ENCODE assay signal across 20 cellular contexts in genomic region chr15:80003171-80003570, GRCh38. TPM values are rescaled to one million over a fixed set of nuclear protein-coding genes. Genes with fewer than 3 reads are reported as not detected.
A peak's percentile ranks its signal among the peaks of the same experiment; 100 is the strongest.
DNase-seq lines count a peak whose midpoint lies in the region; ATAC-seq and TF ChIP-seq lines count a peak whose summit lies in the region.
"Had no signal": no experiment of that assay in that cellular context is flagged by ENCODE, and none has a peak within 500 bp of the region (broad histone marks: within the 10 kb centered on the region; RNA-seq: fewer than 3 reads in every experiment).

No MANE protein-coding gene starts in this region.

- H3F3A ChIP-seq in OCI-LY1 (ENCODE audit: insufficient read depth, low read length) = no peaks in the 10 kb centered on the region

- H3K27me3 ChIP-seq in OCI-LY1 (ENCODE audit: insufficient read depth, low read length) = no peaks in the 10 kb centered on the region
- H3K27me3 ChIP-seq: BE2C, body of pancreas had no signal

- H2AFZ ChIP-seq in OCI-LY1 (ENCODE audit: low read length) = no peak overlapping the region
- H2AFZ ChIP-seq: PC-9 had no signal

- peak overlapping the region; percentile 58 for H3K27ac ChIP-seq in OCI-LY1 (ENCODE audit: low read depth, low read length, poor library complexity, severe bottlenecking)
- H3K27ac ChIP-seq: body of pancreas, lower lobe of right lung, PC-9, skin epidermis had no signal

- H3K4me2 ChIP-seq in OCI-LY1 (ENCODE audit: low read length) = no peak overlapping the region
- H3K4me2 ChIP-seq: PC-9 had no signal

- in situ Hi-C loops in GM13976 (cut with MboI; ENCODE audit: low sequenced_read_pairs, unreplicated experiment) = no loop called here

- H3K79me2 ChIP-seq in OCI-LY1 (ENCODE audit: insufficient read depth, low read length) = no peaks in the 10 kb centered on the region

- H4K20me1 ChIP-seq in OCI-LY1 (ENCODE audit: insufficient read depth, low read length) = no peaks in the 10 kb centered on the region

- intact Hi-C loops in activated T-helper 1 cell treated with anti-CD3 and anti-CD28 coated beads, Interleukin-12 subunit alpha, Interleukin-12 subunit beta, Interleukin-2, Interleukin-4 antibody, amounts not matched to agents 30 ng/mL and 10 ng/mL and 1 ng/mL, durations not matched to agents 14 hours and 24 hours and 36 hours (cut with micrococcal nuclease) = no loop called here

- peaks cover 2% of the 10 kb centered on the region for H3K36me3 Mint-ChIP-seq in activated T-helper 1 cell treated with anti-CD3 and anti-CD28 coated beads, Interleukin-12 subunit alpha, Interleukin-12 subunit beta, Interleukin-2, Interleukin-4 antibody, amounts not matched to agents 30 ng/mL and 10 ng/mL and 1 ng/mL, durations not matched to agents 14 hours and 24 hours and 36 hours (ENCODE audit: low read depth)
- H3K36me3 Mint-ChIP-seq: immature natural killer cell had no signal

- DNase-seq in AG10803 (ENCODE audit: low read depth) = peak; percentile 32
- peak; percentile 13 for DNase-seq in EH (ENCODE audit: low read depth)
- peak; percentile 30 for DNase-seq in left lobe of liver (ENCODE audit: low spot score)
- DNase-seq in GM13976 (ENCODE audit: low spot score) = no peak
- DNase-seq in activated T-helper 1 cell treated with anti-CD3 and anti-CD28 coated beads, Interleukin-12 subunit alpha, Interleukin-12 subunit beta, Interleukin-2, Interleukin-4 antibody, amounts not matched to agents 30 ng/mL and 10 ng/mL and 1 ng/mL, durations not matched to agents 14 hours and 24 hours and 36 hours (ENCODE audit: low spot score) = no peak
- DNase-seq in NCI-H345 treated with DMSO at 0.1 percent for 48 hours (lab: John Stamatoyannopoulos, UW; ENCODE audit: unreplicated experiment) = no peak
- DNase-seq: activated CD4-positive, alpha-beta T cell treated with anti-CD3 and anti-CD28 coated beads for 48 hours; activated naive CD4-positive, alpha-beta T cell treated with anti-CD3 and anti-CD28 coated beads, Interleukin-2, amount 50 U/mL, for 16 hours; BE2C; body of pancreas; DMS 273 treated with DMSO at 0.1 percent for 48 hours; immature natural killer cell; Karpas-422; lower lobe of right lung; NCI-H1694; NCI-H524 treated with DMSO at 0.1 percent for 48 hours; PC-9 had no signal

- H3K4me3 Mint-ChIP-seq in activated T-helper 1 cell treated with anti-CD3 and anti-CD28 coated beads, Interleukin-12 subunit alpha, Interleukin-12 subunit beta, Interleukin-2, Interleukin-4 antibody, amounts not matched to agents 30 ng/mL and 10 ng/mL and 1 ng/mL, durations not matched to agents 14 hours and 24 hours and 36 hours = no peak overlapping the region
- H3K4me3 Mint-ChIP-seq: immature natural killer cell had no signal

- H3K27ac Mint-ChIP-seq in activated T-helper 1 cell treated with anti-CD3 and anti-CD28 coated beads, Interleukin-12 subunit alpha, Interleukin-12 subunit beta, Interleukin-2, Interleukin-4 antibody, amounts not matched to agents 30 ng/mL and 10 ng/mL and 1 ng/mL, durations not matched to agents 14 hours and 24 hours and 36 hours = no peak overlapping the region

- no peak overlapping the region for H3K4me3 ChIP-seq in AG10803 (ENCODE audit: low read length)
- H3K4me3 ChIP-seq in OCI-LY1 (ENCODE audit: low read depth, low read length, poor library complexity, severe bottlenecking) = no peak overlapping the region
- H3K4me3 ChIP-seq: body of pancreas, lower lobe of right lung, PC-9, skin epidermis had no signal

- ATAC-seq in left lobe of liver = no peak
- ATAC-seq: body of pancreas, lower lobe of right lung had no signal

- peaks cover 4% of the 10 kb centered on the region; the same call in 1 of the 2 replicates for H3K9me3 ChIP-seq in OCI-LY1 (ENCODE audit: low read length)
- H3K9me3 ChIP-seq: BE2C, body of pancreas, lower lobe of right lung had no signal

- no peaks in the 10 kb centered on the region for H3K4me1 Mint-ChIP-seq in activated T-helper 1 cell treated with anti-CD3 and anti-CD28 coated beads, Interleukin-12 subunit alpha, Interleukin-12 subunit beta, Interleukin-2, Interleukin-4 antibody, amounts not matched to agents 30 ng/mL and 10 ng/mL and 1 ng/mL, durations not matched to agents 14 hours and 24 hours and 36 hours (ENCODE audit: low read depth)
- H3K4me1 Mint-ChIP-seq: immature natural killer cell had no signal

- H3K9me2 ChIP-seq in OCI-LY1 (ENCODE audit: low read depth, low read length) = no peaks in the 10 kb centered on the region

- H3K9ac ChIP-seq in OCI-LY1 (ENCODE audit: low read length) = no peak overlapping the region

- H3K4me1 ChIP-seq in OCI-LY1 (ENCODE audit: insufficient read depth, low read length, severe bottlenecking) = peaks cover 6% of the 10 kb centered on the region
- H3K4me1 ChIP-seq: BE2C, body of pancreas, lower lobe of right lung had no signal

- no peaks in the 10 kb centered on the region for H3K27me3 Mint-ChIP-seq in activated T-helper 1 cell treated with anti-CD3 and anti-CD28 coated beads, Interleukin-12 subunit alpha, Interleukin-12 subunit beta, Interleukin-2, Interleukin-4 antibody, amounts not matched to agents 30 ng/mL and 10 ng/mL and 1 ng/mL, durations not matched to agents 14 hours and 24 hours and 36 hours (ENCODE audit: insufficient read depth)

- no peak for TF ChIP-seq CTCF in AG10803 (conservative IDR thresholded peaks at IDR 0.05; ENCODE audit: low read length)
- no peak for TF ChIP-seq CTCF in OCI-LY1 (IDR thresholded peaks at IDR 0.05; ENCODE audit: low read length)
- no peak for TF ChIP-seq CTCF in GM13976 (IDR thresholded peaks at IDR 0.05; ENCODE audit: borderline replicate concordance, control extremely low read depth, extremely low read depth, insufficient read depth, missing control alignments)

- no peaks in the 10 kb centered on the region for H3K36me3 ChIP-seq in OCI-LY1 (ENCODE audit: insufficient read depth, low read length)
- H3K36me3 ChIP-seq: BE2C, lower lobe of right lung had no signal

- H3K9me3 Mint-ChIP-seq in activated T-helper 1 cell treated with anti-CD3 and anti-CD28 coated beads, Interleukin-12 subunit alpha, Interleukin-12 subunit beta, Interleukin-2, Interleukin-4 antibody, amounts not matched to agents 30 ng/mL and 10 ng/mL and 1 ng/mL, durations not matched to agents 14 hours and 24 hours and 36 hours = no peaks in the 10 kb centered on the region
- H3K9me3 Mint-ChIP-seq: immature natural killer cell had no signal

RNA-seq across cellular contexts. Expression of gene BCL2A1, which starts 32.2 kb away (rescaled TPM):
- total RNA-seq in left lobe of liver = 0.58 TPM
- total RNA-seq in activated T-helper 1 cell treated with anti-CD3 and anti-CD28 coated beads, Interleukin-12 subunit alpha, Interleukin-12 subunit beta, Interleukin-2, Interleukin-4 antibody, amounts not matched to agents 30 ng/mL and 10 ng/mL and 1 ng/mL, durations not matched to agents 14 hours and 24 hours and 36 hours = 91.8 and 95.0 TPM in 2 replicates
- total RNA-seq: myocyte, PC-9 had no signal

RNA-seq across cellular contexts. Expression of gene ZFAND6, which starts 56.3 kb away (rescaled TPM):
- 36.4 TPM for total RNA-seq in left lobe of liver
- 43.3 and 50.3 TPM in 2 replicates for total RNA-seq in activated T-helper 1 cell treated with anti-CD3 and anti-CD28 coated beads, Interleukin-12 subunit alpha, Interleukin-12 subunit beta, Interleukin-2, Interleukin-4 antibody, amounts not matched to agents 30 ng/mL and 10 ng/mL and 1 ng/mL, durations not matched to agents 14 hours and 24 hours and 36 hours

Comparison
In these comparisons a context has a peak if more than half of its experiments do, and no peak if none do; other contexts are left out.
1. DNase-seq: peak in AG10803 (single experiment), EH (single experiment) and left lobe of liver (single experiment); none in GM13976 (single experiment), activated T-helper 1 cell treated with anti-CD3 and anti-CD28 coated beads, Interleukin-12 subunit alpha, Interleukin-12 subunit beta, Interleukin-2, Interleukin-4 antibody, amounts not matched to agents 30 ng/mL and 10 ng/mL and 1 ng/mL, durations not matched to agents 14 hours and 24 hours and 36 hours (single experiment) and NCI-H345 treated with DMSO at 0.1 percent for 48 hours (single experiment).
2. RNA of gene BCL2A1, which starts 32.2 kb away (total RNA-seq): 91.8 to 95.0 TPM in activated T-helper 1 cell treated with anti-CD3 and anti-CD28 coated beads, Interleukin-12 subunit alpha, Interleukin-12 subunit beta, Interleukin-2, Interleukin-4 antibody, amounts not matched to agents 30 ng/mL and 10 ng/mL and 1 ng/mL, durations not matched to agents 14 hours and 24 hours and 36 hours; 0.58 TPM in left lobe of liver (single experiment); every median in the first group is over 10 times any median in the second.